In the genomic region with DNA sequence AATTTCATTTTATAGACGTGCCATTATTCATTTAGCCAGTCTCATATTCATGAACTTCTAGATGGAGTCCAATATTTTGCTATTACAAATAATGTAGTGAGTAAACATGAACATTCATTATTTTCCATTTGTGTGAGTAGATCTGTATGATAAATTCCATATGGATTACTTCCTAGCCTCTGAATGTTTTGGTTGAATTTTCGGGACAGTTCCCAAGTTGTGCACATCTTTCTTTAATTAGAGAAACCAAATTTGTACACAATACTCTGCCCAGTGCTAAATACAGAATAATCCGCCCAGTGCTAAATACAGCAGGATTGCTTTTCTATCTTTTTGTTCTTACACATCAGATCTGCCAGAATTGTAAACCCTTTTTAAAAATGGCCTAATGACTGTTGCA, we compare ENCODE assay signal across 15 cellular contexts. TPM values are rescaled to one million over a fixed set of nuclear protein-coding genes. Genes with fewer than 3 reads are reported as not detected.
DNase-seq lines count a peak whose midpoint lies in the region; ATAC-seq, FAIRE-seq and TF ChIP-seq lines count a peak whose summit lies in the region.
"Had no signal": no experiment of that assay in that cellular context is flagged by ENCODE, and none has a peak within 500 bp of the region (broad histone marks: within the 10 kb centered on the region; RNA-seq: fewer than 3 reads in every experiment).

No MANE protein-coding gene starts in this region.

- in situ Hi-C loops in G401 (cut with HindIII; ENCODE audit: low sequenced_read_pairs): no loop called here

- ATAC-seq in GM21825 (IDR thresholded peaks at IDR 0.05; ENCODE audit: unreplicated experiment): no peak
- ATAC-seq: HepG2 had no signal

- peak; percentile 8 for FAIRE-seq in endometrium (lab: Jason Lieb, UNC)
- FAIRE-seq: G401.6, HepG2, HTR-8/SVneo had no signal

- DNase-seq in AG20443 (ENCODE audit: low spot score): peak; percentile 18
- DNase-seq in HCEC 1CT: peak; percentile 65
- peak; percentile 29 for DNase-seq in fibroblast of the aortic adventitia (ENCODE audit: low read depth)
- no peak for DNase-seq in activated T-cell treated with anti-CD3 and anti-CD28 coated beads, Interleukin-2, amount 50 U/mL, for 48 hours
- no peak for DNase-seq in EL
- DNase-seq in G401 (ENCODE audit: low spot score): no peak
- DNase-seq: ACHN; Caco-2; CD8-positive, alpha-beta memory T cell; H7 had no signal

- no peak for TF ChIP-seq CTCF in fibroblast of the aortic adventitia (IDR thresholded peaks at IDR 0.05; ENCODE audit: insufficient read depth, low read length)

- H3K4me3 ChIP-seq in fibroblast of the aortic adventitia (ENCODE audit: low read depth, low read length): no peak overlapping the region

RNA-seq across cellular contexts. Expression of a gene that starts 17.1 kb away (rescaled TPM):
- 724 and 1,292 TPM in 2 replicates for total RNA-seq in fibroblast of the aortic adventitia (ENCODE audit: low replicate concordance)
- total RNA-seq in G401 (2014; rRNA removed; shearing (Covaris generic)): 217 and 237 TPM in 2 replicates

RNA-seq across cellular contexts. Expression of a gene that starts 49.9 kb away (rescaled TPM):
- 5.7 and 8.0 TPM in 2 replicates for total RNA-seq in fibroblast of the aortic adventitia (ENCODE audit: low replicate concordance)
- 3.0 and 5.6 TPM in 2 replicates for total RNA-seq in G401 (2014; rRNA removed; shearing (Covaris generic))

Comparison
In these comparisons a context has a peak if more than half of its experiments do, and no peak if none do; other contexts are left out.
1. DNase-seq: peak in AG20443 (single experiment), HCEC 1CT (single experiment) and fibroblast of the aortic adventitia (single experiment); none in activated T-cell treated with anti-CD3 and anti-CD28 coated beads, Interleukin-2, amount 50 U/mL, for 48 hours (0 of 2), EL (single experiment) and G401 (single experiment).